Comparison of ENCODE assay signal across 20 cellular contexts in the genomic region with DNA sequence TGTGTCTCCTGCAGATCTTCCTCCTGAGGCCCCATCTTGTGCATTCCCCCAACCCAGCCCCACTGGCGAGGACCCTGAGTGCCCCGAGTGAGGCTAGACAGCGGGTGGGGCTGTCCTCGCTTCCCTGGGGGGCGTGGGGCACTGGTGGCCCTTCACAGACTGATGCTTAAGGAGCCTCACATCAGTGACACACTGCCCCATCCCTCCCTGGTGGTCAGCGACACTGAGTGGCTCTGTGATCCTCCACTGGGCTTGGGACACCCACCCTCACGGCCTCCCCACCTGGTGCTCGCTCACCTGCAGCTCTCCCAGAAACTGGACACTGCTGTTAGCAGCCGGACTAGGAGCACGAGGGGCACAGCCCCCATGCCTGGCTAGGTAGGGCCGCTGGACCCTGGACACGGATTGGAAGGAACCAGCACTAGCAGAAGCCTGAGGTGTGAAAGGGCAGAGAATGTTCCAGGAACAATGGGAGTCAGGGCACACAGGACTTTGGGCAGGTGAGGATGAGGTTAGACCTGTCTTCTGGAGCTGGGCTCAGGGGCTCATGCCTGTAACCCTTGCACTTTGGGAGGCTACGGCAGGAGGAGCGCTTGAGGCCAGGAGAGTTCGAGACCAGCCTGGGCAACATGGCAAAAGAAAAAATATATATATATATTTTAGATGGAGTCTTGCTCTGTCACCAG. TPM values are rescaled to one million over a fixed set of nuclear protein-coding genes. Genes with fewer than 3 reads are reported as not detected.
DNase-seq lines count a peak whose midpoint lies in the region; ATAC-seq, FAIRE-seq and TF ChIP-seq lines count a peak whose summit lies in the region.
"Had no signal": no experiment of that assay in that cellular context is flagged by ENCODE, and none has a peak within 500 bp of the region (broad histone marks: within the 10 kb centered on the region; RNA-seq: fewer than 3 reads in every experiment).

No MANE protein-coding gene starts in this region.

- no peak overlapping the region for H3K9ac ChIP-seq in HepG2 (ENCODE audit: insufficient read depth, low read depth, low read length)
- H3K9ac ChIP-seq in neuronal stem cell (ENCODE audit: low read depth, low read length, poor library complexity): peak overlapping the region; percentile 60

- no peak overlapping the region for H4K91ac ChIP-seq in neuronal stem cell (ENCODE audit: low read depth, low read length, poor library complexity)

- H3K27me3 ChIP-seq in HepG2 (ENCODE audit: control insufficient read depth in 1 of 2, insufficient read depth in 2 of 2, low read length in 2 of 2) (no peaks in the 10 kb centered on the region), right lobe of liver (no peaks in the 10 kb centered on the region), neuronal stem cell (ENCODE audit: control insufficient read depth in 3 of 3, insufficient read depth in 3 of 3, low read depth in 1 of 3, low read length in 3 of 3) (no peaks in the 10 kb centered on the region)

- in situ Hi-C loops in HepG2 (cut with HindIII; ENCODE audit: extremely low pct_ligation_motif_present, low pct_unique_long_range_greater_than_20kb): no loop called here

- no peak for TF ChIP-seq EP300 in HepG2 (IDR thresholded peaks at IDR 0.05; ENCODE audit: low read depth in 2 of 2, low read length in 2 of 2)
- TF ChIP-seq EP300 in HepG2 (CRISPR knock-in tag; IDR thresholded peaks at IDR 0.05; ENCODE audit: borderline replicate concordance): no peak

- CTCF ChIA-PET in HepG2 (lab: Yijun Ruan, JAX; ENCODE audit: low intra/inter-chr PET ratio, low total read pairs): interaction anchor here (2.0 kb wide), 1 partner anchor 11 kb away, joined by 7 read pairs; no protein-coding TSS in a partner anchor
- CTCF ChIA-PET in RWPE1 (lab: Yijun Ruan, JAX): interaction anchor here (0.9 kb wide), 1 partner anchor 48 kb away, joined by 3 read pairs; no protein-coding TSS in a partner anchor

- H3K4me3 Mint-ChIP-seq in chondrocyte (ENCODE audit: unreplicated experiment): no peak overlapping the region
- H3K4me3 Mint-ChIP-seq: CD4-positive, alpha-beta memory T cell; T-cell had no signal

- peaks cover 12% of the 10 kb centered on the region for H3K79me2 ChIP-seq in HepG2 (ENCODE audit: insufficient read depth, low read length)

- no peak for FAIRE-seq in HepG2 (lab: Jason Lieb, UNC)
- FAIRE-seq: A549, GM12878 had no signal

- intact Hi-C loops in HepG2 (cut with micrococcal nuclease; ENCODE audit: unreplicated experiment) (no loop called here), right lobe of liver (cut with DNase I) (loop anchor here in 1 of 2 donors (10.0 kb wide), 1 partner anchor 130 kb away; no protein-coding TSS in a partner anchor)

- peak overlapping the region; percentile 99 for H3K27ac ChIP-seq in HepG2 (ENCODE audit: extremely low read length, insufficient read depth, low read length)
- no peak overlapping the region for H3K27ac ChIP-seq in right lobe of liver
- H3K27ac ChIP-seq in RWPE1: peak overlapping the region; percentile 78
- H3K27ac ChIP-seq in neuronal stem cell (replicated peaks; ENCODE audit: low read length): no peak overlapping the region
- H3K27ac ChIP-seq: A549 had no signal

- ATAC-seq in HepG2 (no peak), right lobe of liver (no peak), HG02870 (IDR thresholded peaks at IDR 0.05; ENCODE audit: unreplicated experiment) (no peak)
- ATAC-seq: A549, GM12878, T-cell had no signal

- H3K36me3 ChIP-seq in HepG2 (replicated peaks in 1 of 2; ENCODE audit: control insufficient read depth in 1 of 2, insufficient read depth in 2 of 2, low read length in 2 of 2) (peaks cover 14 to 41% of the 10 kb centered on the region in 2 experiments; a peak in 4 of 5 replicates), right lobe of liver (peaks cover 0 to 22% (median 4%) of the 10 kb centered on the region in 4 donors), neuronal stem cell (replicated peaks in 1 of 2; ENCODE audit: control insufficient read depth in 2 of 2, insufficient read depth in 2 of 2, low read length in 2 of 2) (peaks cover 9 to 10% of the 10 kb centered on the region in 2 donors)

- BruUV-seq in HepG2 (replicated peaks; lab: Mats Ljungman, UMichigan): no TSS peak

- H3K14ac ChIP-seq in neuronal stem cell (ENCODE audit: low read length): peak overlapping the region; percentile 66

- peaks cover 3% of the 10 kb centered on the region for H3K4me1 Mint-ChIP-seq in chondrocyte (ENCODE audit: low read depth)

- no peak overlapping the region for H3K27ac Mint-ChIP-seq in chondrocyte (ENCODE audit: unreplicated experiment)
- H3K27ac Mint-ChIP-seq: CD4-positive, alpha-beta memory T cell; T-cell had no signal

- H3K4ac ChIP-seq in neuronal stem cell (ENCODE audit: low read length): no peak overlapping the region

- H3K18ac ChIP-seq in neuronal stem cell (ENCODE audit: low read length): peak overlapping the region; percentile 63

- H3K36me3 Mint-ChIP-seq in chondrocyte (ENCODE audit: low read depth): peaks cover 3% of the 10 kb centered on the region

- H2AFZ ChIP-seq in HepG2 (ENCODE audit: low read length) (no peak overlapping the region), neuronal stem cell (ENCODE audit: low read length) (no peak overlapping the region)

- no peak for TF ChIP-seq CTCF in HepG2 (CRISPR knock-in tag; IDR thresholded peaks at IDR 0.05)
- TF ChIP-seq CTCF in right lobe of liver (IDR thresholded peaks at IDR 0.05): no peak
- TF ChIP-seq CTCF in RWPE1 (conservative IDR thresholded peaks at IDR 0.05; ENCODE audit: low read depth): no peak
- no peak for TF ChIP-seq CTCF in chondrocyte (IDR thresholded peaks at IDR 0.05)

- no peak overlapping the region for H2BK120ac ChIP-seq in neuronal stem cell (ENCODE audit: low read depth, low read length)

- no peak overlapping the region for H2BK15ac ChIP-seq in neuronal stem cell (ENCODE audit: low read length)

- TF ChIP-seq RAD21 in HepG2 (CRISPR knock-in tag; IDR thresholded peaks at IDR 0.05): no peak

- DNase-seq in HepG2 (ENCODE audit: low spot score) (no peak), right lobe of liver (no peak), RWPE1 (ENCODE audit: low spot score) (no peak), neuronal stem cell (ENCODE audit: low spot score) (no peak), chondrocyte (ENCODE audit: low spot score) (no peak), NCI-H1092 (lab: John Stamatoyannopoulos, UW) (no peak)
- DNase-seq: Caco-2; CD4-positive, alpha-beta memory T cell; DMS 273 treated with DMSO at 0.1 percent for 48 hours; DMS79 treated with DMSO at 0.1 percent for 48 hours; HCEC 1CT; KG1; NCI-H2029 treated with DMSO at 0.1 percent for 48 hours; NCI-H226; NCI-H510A treated with DMSO at 0.1 percent for 48 hours; NCI-H748 treated with DMSO at 0.1 percent for 48 hours; T-cell had no signal

- H3K79me1 ChIP-seq in neuronal stem cell (ENCODE audit: low read depth, low read length): peaks cover 3% of the 10 kb centered on the region

- TF ChIP-seq POLR2A in HepG2 (IDR thresholded peaks at IDR 0.05; ENCODE audit: insufficient read depth in 1 of 2, low read depth in 2 of 2, low read length in 2 of 2): no peak
- no peak for TF ChIP-seq POLR2A in right lobe of liver (IDR thresholded peaks at IDR 0.05)

- H3K4me1 ChIP-seq in HepG2 (ENCODE audit: insufficient read depth, low read length) (peaks cover 68% of the 10 kb centered on the region), right lobe of liver (peaks cover 3 to 56% (median 28%) of the 10 kb centered on the region in 4 donors), neuronal stem cell (ENCODE audit: control insufficient read depth in 2 of 2, insufficient read depth in 1 of 2, low read depth in 1 of 2, low read length in 2 of 2) (peaks cover 13 to 42% of the 10 kb centered on the region in 2 donors)
- H3K4me1 ChIP-seq: A549 had no signal

- H3K9me3 ChIP-seq in HepG2 (ENCODE audit: low read length) (no peaks in the 10 kb centered on the region), right lobe of liver (no peaks in the 10 kb centered on the region), neuronal stem cell (replicated peaks in 1 of 2; ENCODE audit: control insufficient read depth in 2 of 2, insufficient read depth in 1 of 2, low read depth in 1 of 2, low read length in 2 of 2) (peaks cover 0 to 2% of the 10 kb centered on the region in 2 donors)
- H3K9me3 ChIP-seq: A549, Caco-2 had no signal

- peak overlapping the region; percentile 92 for H4K8ac ChIP-seq in neuronal stem cell (ENCODE audit: low read depth, low read length)

- H3K23ac ChIP-seq in neuronal stem cell (ENCODE audit: low read depth, low read length, poor library complexity): peak overlapping the region; percentile 70

- peak overlapping the region; percentile 41 for H2BK12ac ChIP-seq in neuronal stem cell (ENCODE audit: low read length)

- 100% methylated on average over 3 of the region's 15 CpGs for WGBS in HepG2 (ENCODE audit: low lambda C conversion rate)
- WGBS in right lobe of liver (ENCODE audit: insufficient coverage, low coverage, low lambda C conversion rate, missing lambda C conversion rate): 79% methylated on average over 11 of the region's 15 CpGs
- WGBS in neuronal stem cell (ENCODE audit: extremely low coverage in 2 of 2, insufficient read length in 2 of 2, insufficient replicate concordance in 1 of 2), 2 donors: no CpG with 5 or more reads among the region's 15 CpGs

- no peak overlapping the region; a peak in 1 of 6 replicates for H3K4me3 ChIP-seq in HepG2 (replicated peaks in 1 of 3; ENCODE audit: insufficient read depth in 1 of 3, low read depth in 2 of 3, low read length in 3 of 3)
- H3K4me3 ChIP-seq in right lobe of liver: no peak overlapping the region
- H3K4me3 ChIP-seq in neuronal stem cell (ENCODE audit: low read length in 2 of 2): no peak overlapping the region
- H3K4me3 ChIP-seq: A549, GM12878 had no signal

- H2BK5ac ChIP-seq in neuronal stem cell (ENCODE audit: low read length): peak overlapping the region; percentile 24

- H3K9me3 Mint-ChIP-seq in chondrocyte (ENCODE audit: low read depth): no peaks in the 10 kb centered on the region
- H3K9me3 Mint-ChIP-seq: CD4-positive, alpha-beta memory T cell; T-cell had no signal

- H2AK5ac ChIP-seq in neuronal stem cell (ENCODE audit: low read depth, low read length): peak overlapping the region; percentile 92

- POLR2A ChIA-PET in HepG2 (lab: Yijun Ruan, JAX): interaction anchor here (2.0 kb wide), 1 partner anchor 50 kb away, joined by 7 read pairs; no protein-coding TSS in a partner anchor
- POLR2A ChIA-PET in RWPE1 (lab: Yijun Ruan, JAX; ENCODE audit: low non-redundant PET): no interaction called here

- H3K27me3 Mint-ChIP-seq in chondrocyte (ENCODE audit: low read depth): no peaks in the 10 kb centered on the region
- H3K27me3 Mint-ChIP-seq: CD4-positive, alpha-beta memory T cell; T-cell had no signal

- H3K4me2 ChIP-seq in HepG2 (ENCODE audit: low read depth, low read length) (peak overlapping the region; percentile 96; the same call in 1 of the 2 replicates), neuronal stem cell (ENCODE audit: insufficient read depth, low read length, poor library complexity, severe bottlenecking) (no peak overlapping the region)
- H3K4me2 ChIP-seq: A549 had no signal

- no peaks in the 10 kb centered on the region; the same call in 1 of the 2 replicates for H4K20me1 ChIP-seq in HepG2 (ENCODE audit: insufficient read depth, low read length)

RNA-seq across cellular contexts. Expression of gene TXNRD2, which starts 23.2 kb away (rescaled TPM):
- 16.4 and 18.6 TPM in 2 replicates for total RNA-seq in HepG2 (2016; rRNA removed; fragmentation: Illumina TruSeq; extraction: Trizol)
- total RNA-seq in HepG2 (2016; cell fraction: cytosol; rRNA removed; fragmentation: Illumina TruSeq; extraction: Trizol; ENCODE audit: low read depth): 4.6 and 5.3 TPM in 2 replicates
- 16.6 and 20.5 TPM in 2 replicates for total RNA-seq in HepG2 (2016; cell fraction: insoluble cytoplasmic fraction; rRNA removed; fragmentation: Illumina TruSeq; extraction: Trizol)
- 7.4 and 8.1 TPM in 2 replicates for total RNA-seq in HepG2 (2016; cell fraction: membrane; rRNA removed; fragmentation: Illumina TruSeq; extraction: Trizol)
- total RNA-seq in HepG2 (2016; cell fraction: nucleus; rRNA removed; fragmentation: Illumina TruSeq; extraction: Trizol): 17.3 and 19.7 TPM in 2 replicates
- 17.5 and 23.4 TPM in 2 replicates for polyA plus RNA-seq in HepG2 (2011; rRNA removed)
- polyA plus RNA-seq in HepG2 (2011; cell fraction: cytosol; rRNA removed): 11.8 and 19.6 TPM in 2 replicates
- 74.7 and 94.3 TPM in 2 replicates for polyA plus RNA-seq in HepG2 (2011; cell fraction: nucleus; rRNA removed)
- 11.2 and 13.2 TPM in 2 replicates for polyA plus RNA-seq in HepG2 (2012)
- 3.6 and 4.0 TPM in 2 replicates for polyA plus RNA-seq in HepG2 (2016; cell fraction: cytosol; fragmentation: Illumina TruSeq; extraction: Trizol; ENCODE audit: low read depth)
- 17.8 and 20.1 TPM in 2 replicates for polyA plus RNA-seq in HepG2 (2016; cell fraction: insoluble cytoplasmic fraction; fragmentation: Illumina TruSeq; extraction: Trizol; ENCODE audit: low read depth)
- polyA plus RNA-seq in HepG2 (2016; cell fraction: membrane; fragmentation: Illumina TruSeq; extraction: Trizol; ENCODE audit: low read depth): 5.9 and 6.5 TPM in 2 replicates
- polyA plus RNA-seq in HepG2 (2016; cell fraction: nucleus; fragmentation: Illumina TruSeq; extraction: Trizol; ENCODE audit: insufficient read depth, low read depth): 34.4 and 34.7 TPM in 2 replicates
- 28.2 and 29.9 TPM in 2 replicates for polyA minus RNA-seq in HepG2 (2011; rRNA and poly(A)+ RNA removed; ENCODE audit: low replicate concordance)
- 10.6 and 12.9 TPM in 2 replicates for polyA minus RNA-seq in HepG2 (2011; cell fraction: cytosol; rRNA and poly(A)+ RNA removed)
- 24.5 and 27.3 TPM in 2 replicates for polyA minus RNA-seq in HepG2 (2011; cell fraction: nucleus; rRNA and poly(A)+ RNA removed)
- 10 to 100 TPM; 35.9 to 47.8 (median 44.3) TPM for total RNA-seq in right lobe of liver
- 16.7 TPM for polyA plus RNA-seq in neuronal stem cell (2013, experiment 1 of 2)
- polyA plus RNA-seq in neuronal stem cell (2013, experiment 2 of 2): 17.7 TPM
- 12.5 to 15.8 TPM (median 14.1 TPM) in 3 replicates for total RNA-seq in chondrocyte

RNA-seq across cellular contexts. Expression of gene COMT, which starts 23.3 kb away (rescaled TPM):
- 144 and 162 TPM in 2 replicates for total RNA-seq in HepG2 (2016; rRNA removed; fragmentation: Illumina TruSeq; extraction: Trizol)
- 44.0 and 61.5 TPM in 2 replicates for total RNA-seq in HepG2 (2016; cell fraction: cytosol; rRNA removed; fragmentation: Illumina TruSeq; extraction: Trizol; ENCODE audit: low read depth)
- total RNA-seq in HepG2 (2016; cell fraction: insoluble cytoplasmic fraction; rRNA removed; fragmentation: Illumina TruSeq; extraction: Trizol): 127 and 167 TPM in 2 replicates
- total RNA-seq in HepG2 (2016; cell fraction: membrane; rRNA removed; fragmentation: Illumina TruSeq; extraction: Trizol): 60.4 and 90.3 TPM in 2 replicates
- 92.2 and 95.4 TPM in 2 replicates for total RNA-seq in HepG2 (2016; cell fraction: nucleus; rRNA removed; fragmentation: Illumina TruSeq; extraction: Trizol)
- 156 and 194 TPM in 2 replicates for polyA plus RNA-seq in HepG2 (2011; rRNA removed)
- polyA plus RNA-seq in HepG2 (2011; cell fraction: cytosol; rRNA removed): 185 and 260 TPM in 2 replicates
- polyA plus RNA-seq in HepG2 (2011; cell fraction: nucleus; rRNA removed): 192 TPM in 2 replicates
- polyA plus RNA-seq in HepG2 (2012): 90.6 and 123 TPM in 2 replicates
- polyA plus RNA-seq in HepG2 (2016; cell fraction: cytosol; fragmentation: Illumina TruSeq; extraction: Trizol; ENCODE audit: low read depth): 59.9 and 87.6 TPM in 2 replicates
- 139 and 159 TPM in 2 replicates for polyA plus RNA-seq in HepG2 (2016; cell fraction: insoluble cytoplasmic fraction; fragmentation: Illumina TruSeq; extraction: Trizol; ENCODE audit: low read depth)
- polyA plus RNA-seq in HepG2 (2016; cell fraction: membrane; fragmentation: Illumina TruSeq; extraction: Trizol; ENCODE audit: low read depth): 62.3 and 85.6 TPM in 2 replicates
- polyA plus RNA-seq in HepG2 (2016; cell fraction: nucleus; fragmentation: Illumina TruSeq; extraction: Trizol; ENCODE audit: insufficient read depth, low read depth): 155 and 158 TPM in 2 replicates
- 32.2 and 191 TPM in 2 replicates for polyA minus RNA-seq in HepG2 (2011; rRNA and poly(A)+ RNA removed; ENCODE audit: low replicate concordance)
- polyA minus RNA-seq in HepG2 (2011; cell fraction: cytosol; rRNA and poly(A)+ RNA removed): 76.6 and 84.9 TPM in 2 replicates
- 33.6 and 36.1 TPM in 2 replicates for polyA minus RNA-seq in HepG2 (2011; cell fraction: nucleus; rRNA and poly(A)+ RNA removed)
- total RNA-seq in right lobe of liver: 100 to 1,000 TPM; 144 to 270 (median 200) TPM
- 7.3 TPM for polyA plus RNA-seq in neuronal stem cell (2013, experiment 1 of 2)
- 6.4 TPM for polyA plus RNA-seq in neuronal stem cell (2013, experiment 2 of 2)
- 66.6 to 186 TPM (median 177 TPM) in 3 replicates for total RNA-seq in chondrocyte

RNA-seq across cellular contexts. Expression of gene ARVCF, which starts 51.8 kb away (rescaled TPM):
- 10.4 and 17.7 TPM in 2 replicates for total RNA-seq in HepG2 (2016; rRNA removed; fragmentation: Illumina TruSeq; extraction: Trizol)
- 3.9 and 4.0 TPM in 2 replicates for total RNA-seq in HepG2 (2016; cell fraction: cytosol; rRNA removed; fragmentation: Illumina TruSeq; extraction: Trizol; ENCODE audit: low read depth)
- 8.1 and 18.0 TPM in 2 replicates for total RNA-seq in HepG2 (2016; cell fraction: insoluble cytoplasmic fraction; rRNA removed; fragmentation: Illumina TruSeq; extraction: Trizol)
- total RNA-seq in HepG2 (2016; cell fraction: membrane; rRNA removed; fragmentation: Illumina TruSeq; extraction: Trizol): 3.8 and 4.0 TPM in 2 replicates
- total RNA-seq in HepG2 (2016; cell fraction: nucleus; rRNA removed; fragmentation: Illumina TruSeq; extraction: Trizol): 20.2 and 20.4 TPM in 2 replicates
- 16.4 and 23.8 TPM in 2 replicates for polyA plus RNA-seq in HepG2 (2011; rRNA removed)
- polyA plus RNA-seq in HepG2 (2011; cell fraction: cytosol; rRNA removed): 8.4 and 13.1 TPM in 2 replicates
- polyA plus RNA-seq in HepG2 (2011; cell fraction: nucleus; rRNA removed): 152 and 182 TPM in 2 replicates
- polyA plus RNA-seq in HepG2 (2012): 11.1 and 12.4 TPM in 2 replicates
- polyA plus RNA-seq in HepG2 (2016; cell fraction: cytosol; fragmentation: Illumina TruSeq; extraction: Trizol; ENCODE audit: low read depth): 0.99 and 1.4 TPM in 2 replicates
- polyA plus RNA-seq in HepG2 (2016; cell fraction: insoluble cytoplasmic fraction; fragmentation: Illumina TruSeq; extraction: Trizol; ENCODE audit: low read depth): 8.5 and 10.9 TPM in 2 replicates
- 2.0 and 2.3 TPM in 2 replicates for polyA plus RNA-seq in HepG2 (2016; cell fraction: membrane; fragmentation: Illumina TruSeq; extraction: Trizol; ENCODE audit: low read depth)
- 42.2 and 48.6 TPM in 2 replicates for polyA plus RNA-seq in HepG2 (2016; cell fraction: nucleus; fragmentation: Illumina TruSeq; extraction: Trizol; ENCODE audit: insufficient read depth, low read depth)
- polyA minus RNA-seq in HepG2 (2011; rRNA and poly(A)+ RNA removed; ENCODE audit: low replicate concordance): 1.2 and 26.6 TPM in 2 replicates
- polyA minus RNA-seq in HepG2 (2011; cell fraction: cytosol; rRNA and poly(A)+ RNA removed): 9.2 and 12.0 TPM in 2 replicates
- polyA minus RNA-seq in HepG2 (2011; cell fraction: nucleus; rRNA and poly(A)+ RNA removed): 28.6 and 29.7 TPM in 2 replicates
- 10 to 100 TPM; 11.5 to 40.9 (median 20.7) TPM for total RNA-seq in right lobe of liver
- 35.3 TPM for polyA plus RNA-seq in neuronal stem cell (2013, experiment 1 of 2)
- 32.4 TPM for polyA plus RNA-seq in neuronal stem cell (2013, experiment 2 of 2)
- total RNA-seq in chondrocyte: 15.2 to 24.2 TPM (median 21.5 TPM) in 3 replicates

RNA-seq across cellular contexts. Expression of gene TANGO2, which starts 56.1 kb away (rescaled TPM):
- 12.1 and 12.9 TPM in 2 replicates for total RNA-seq in HepG2 (2016; rRNA removed; fragmentation: Illumina TruSeq; extraction: Trizol)
- total RNA-seq in HepG2 (2016; cell fraction: cytosol; rRNA removed; fragmentation: Illumina TruSeq; extraction: Trizol; ENCODE audit: low read depth): 7.0 and 7.5 TPM in 2 replicates
- total RNA-seq in HepG2 (2016; cell fraction: insoluble cytoplasmic fraction; rRNA removed; fragmentation: Illumina TruSeq; extraction: Trizol): 11.8 and 12.2 TPM in 2 replicates
- 17.5 and 20.9 TPM in 2 replicates for total RNA-seq in HepG2 (2016; cell fraction: membrane; rRNA removed; fragmentation: Illumina TruSeq; extraction: Trizol)
- 7.2 and 10.6 TPM in 2 replicates for total RNA-seq in HepG2 (2016; cell fraction: nucleus; rRNA removed; fragmentation: Illumina TruSeq; extraction: Trizol)
- polyA plus RNA-seq in HepG2 (2011; rRNA removed): 14.8 and 20.8 TPM in 2 replicates
- polyA plus RNA-seq in HepG2 (2011; cell fraction: cytosol; rRNA removed): 17.4 and 18.3 TPM in 2 replicates
- 24.2 and 25.5 TPM in 2 replicates for polyA plus RNA-seq in HepG2 (2011; cell fraction: nucleus; rRNA removed)
- 5.0 and 9.6 TPM in 2 replicates for polyA plus RNA-seq in HepG2 (2012)
- polyA plus RNA-seq in HepG2 (2016; cell fraction: cytosol; fragmentation: Illumina TruSeq; extraction: Trizol; ENCODE audit: low read depth): 8.1 TPM in 2 replicates
- polyA plus RNA-seq in HepG2 (2016; cell fraction: insoluble cytoplasmic fraction; fragmentation: Illumina TruSeq; extraction: Trizol; ENCODE audit: low read depth): 10.1 and 14.2 TPM in 2 replicates
- polyA plus RNA-seq in HepG2 (2016; cell fraction: membrane; fragmentation: Illumina TruSeq; extraction: Trizol; ENCODE audit: low read depth): 14.1 and 15.1 TPM in 2 replicates
- 17.4 and 18.4 TPM in 2 replicates for polyA plus RNA-seq in HepG2 (2016; cell fraction: nucleus; fragmentation: Illumina TruSeq; extraction: Trizol; ENCODE audit: insufficient read depth, low read depth)
- 34.8 and 39.9 TPM in 2 replicates for polyA minus RNA-seq in HepG2 (2011; rRNA and poly(A)+ RNA removed; ENCODE audit: low replicate concordance)
- polyA minus RNA-seq in HepG2 (2011; cell fraction: cytosol; rRNA and poly(A)+ RNA removed): 9.8 and 10.9 TPM in 2 replicates
- 8.9 and 9.0 TPM in 2 replicates for polyA minus RNA-seq in HepG2 (2011; cell fraction: nucleus; rRNA and poly(A)+ RNA removed)
- 10 to 100 TPM; 11.0 to 27.0 (median 15.5) TPM for total RNA-seq in right lobe of liver
- polyA plus RNA-seq in neuronal stem cell (2013, experiment 1 of 2): 4.9 TPM
- 4.2 TPM for polyA plus RNA-seq in neuronal stem cell (2013, experiment 2 of 2)
- 21.7 to 30.4 TPM (median 30.1 TPM) in 3 replicates for total RNA-seq in chondrocyte

Comparison
In these comparisons a context has a peak if more than half of its experiments do, and no peak if none do; other contexts are left out.
1. H3K27ac ChIP-seq: peak in HepG2 (single experiment) and RWPE1 (single experiment); none in right lobe of liver (0 of 3) and neuronal stem cell (single experiment).